ENCODE assay signal across 1 cellular context in the genomic region with DNA sequence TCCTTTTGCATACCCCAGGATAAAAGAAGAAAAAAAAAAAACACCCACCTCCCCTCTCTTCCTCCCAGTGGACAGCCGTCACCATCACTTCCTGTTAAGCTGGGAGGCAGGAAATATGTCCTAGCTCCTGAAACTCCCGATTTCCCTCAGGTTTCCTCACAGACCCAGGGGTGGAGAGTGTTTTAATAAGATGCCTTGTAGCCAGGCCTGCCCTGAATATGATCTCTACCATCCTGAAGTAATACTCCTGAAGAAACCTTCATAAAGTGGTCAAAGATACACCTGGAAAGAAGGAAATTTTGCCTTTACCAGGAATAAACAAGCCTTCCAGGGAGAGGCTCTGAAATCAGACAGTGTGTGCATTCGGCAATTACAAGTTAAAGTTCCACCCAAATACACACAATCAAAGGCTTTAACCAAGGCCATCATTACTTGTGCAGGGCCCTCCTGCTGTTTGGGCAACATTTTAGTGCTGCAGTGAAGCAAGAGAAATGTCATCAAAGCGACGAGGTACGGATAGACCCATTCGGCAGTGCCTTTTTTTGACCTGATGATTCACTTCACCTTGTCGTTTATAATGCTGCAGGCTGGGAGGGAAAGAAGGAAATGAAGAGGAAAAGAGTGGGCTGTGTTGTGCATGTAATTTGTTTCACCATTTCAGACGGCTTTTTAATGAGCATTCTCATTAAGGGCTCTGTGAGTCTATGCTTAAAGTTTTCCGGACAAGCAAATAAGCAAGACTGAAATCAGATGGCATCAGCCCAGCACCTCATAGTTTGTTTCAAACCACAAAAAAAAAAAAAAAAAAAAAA.
TF ChIP-seq lines count a peak whose summit lies in the region.

No MANE protein-coding gene starts in this region.

TF ChIP-seq in H1, 55 proteins besides CTCF, POLR2A, EP300 and RAD21 (continued from another document):
- no peak for TF ChIP-seq TEAD4 (IDR thresholded peaks at IDR 0.05; ENCODE audit: low read depth, low read length)
- no peak for TF ChIP-seq BCL11A (IDR thresholded peaks at IDR 0.05; ENCODE audit: low read depth in 2 of 2, low read length in 2 of 2)
- TF ChIP-seq ZNF274 (IDR thresholded peaks at IDR 0.05; ENCODE audit: borderline replicate concordance, extremely low read depth, low read length), result no peak
- TF ChIP-seq GABPA (IDR thresholded peaks at IDR 0.05; ENCODE audit: borderline replicate concordance, insufficient read depth, low read length), result no peak
- TF ChIP-seq, protein P1, sequence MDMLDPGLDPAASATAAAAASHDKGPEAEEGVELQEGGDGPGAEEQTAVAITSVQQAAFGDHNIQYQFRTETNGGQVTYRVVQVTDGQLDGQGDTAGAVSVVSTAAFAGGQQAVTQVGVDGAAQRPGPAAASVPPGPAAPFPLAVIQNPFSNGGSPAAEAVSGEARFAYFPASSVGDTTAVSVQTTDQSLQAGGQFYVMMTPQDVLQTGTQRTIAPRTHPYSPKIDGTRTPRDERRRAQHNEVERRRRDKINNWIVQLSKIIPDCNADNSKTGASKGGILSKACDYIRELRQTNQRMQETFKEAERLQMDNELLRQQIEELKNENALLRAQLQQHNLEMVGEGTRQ (IDR thresholded peaks at IDR 0.05; ENCODE audit: low read length), result no peak
- no peak for TF ChIP-seq CREB1 (IDR thresholded peaks at IDR 0.05)
- TF ChIP-seq PHF8 (conservative IDR thresholded peaks at IDR 0.05; ENCODE audit: low read depth, low read length), result no peak
- no peak for TF ChIP-seq CHD2 (IDR thresholded peaks at IDR 0.05; ENCODE audit: low read length)
- no peak for TF ChIP-seq SP4 (IDR thresholded peaks at IDR 0.05; ENCODE audit: low read length)
- TF ChIP-seq CBX8 (IDR thresholded peaks at IDR 0.05; ENCODE audit: borderline replicate concordance, low read depth, low read length), result no peak
- no peak for TF ChIP-seq TBP (IDR thresholded peaks at IDR 0.05; ENCODE audit: low read depth, low read length)
- TF ChIP-seq POLR2AphosphoS5 (IDR thresholded peaks at IDR 0.05; ENCODE audit: low read depth, low read length), result no peak
- TF ChIP-seq ASH2L (IDR thresholded peaks at IDR 0.05; ENCODE audit: low read length), result no peak
- TF ChIP-seq SAP30 (IDR thresholded peaks at IDR 0.05; ENCODE audit: insufficient read depth, insufficient replicate concordance, low read length), result no peak
